Comparison of ENCODE assay signal across 3 cellular contexts in the genomic region with DNA sequence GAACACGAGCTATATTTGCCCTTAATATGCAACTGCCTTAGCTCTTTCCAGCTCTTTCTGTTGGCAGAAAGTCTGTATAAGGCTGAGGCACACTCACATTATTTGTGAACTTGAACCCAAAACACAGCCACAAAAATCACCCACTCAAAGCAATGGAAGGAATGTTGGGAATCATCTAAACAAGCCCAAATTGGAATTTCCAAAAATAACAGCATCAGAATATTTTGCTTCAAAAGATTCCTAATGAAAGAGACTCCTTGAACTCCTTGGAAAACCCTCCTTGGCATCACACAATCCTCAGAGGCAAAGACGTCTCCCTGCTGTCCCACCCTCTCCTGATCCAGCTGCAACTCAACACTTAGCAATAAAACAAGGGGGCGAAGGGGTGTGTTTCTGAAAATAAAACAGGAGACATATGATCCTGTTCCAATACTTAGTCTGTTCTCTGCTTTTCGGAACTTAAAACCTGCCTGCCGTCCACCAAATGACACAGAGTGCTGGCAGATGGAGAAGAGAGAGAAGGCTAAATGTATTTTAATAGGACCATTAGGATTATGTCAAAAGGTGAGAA.
A peak's percentile ranks its signal among the peaks of the same experiment; 100 is the strongest.
TF ChIP-seq lines count a peak whose summit lies in the region.

No MANE protein-coding gene starts in this region.

TF ChIP-seq in GM23338, 12 proteins besides CTCF, POLR2A, EP300 and RAD21 (continues in another document):
- TF ChIP-seq JUNB (IDR thresholded peaks at IDR 0.05; ENCODE audit: unreplicated experiment), result no peak
- no peak for TF ChIP-seq POLR2AphosphoS5 (IDR thresholded peaks at IDR 0.05; ENCODE audit: low read depth)
- TF ChIP-seq, protein P1, sequence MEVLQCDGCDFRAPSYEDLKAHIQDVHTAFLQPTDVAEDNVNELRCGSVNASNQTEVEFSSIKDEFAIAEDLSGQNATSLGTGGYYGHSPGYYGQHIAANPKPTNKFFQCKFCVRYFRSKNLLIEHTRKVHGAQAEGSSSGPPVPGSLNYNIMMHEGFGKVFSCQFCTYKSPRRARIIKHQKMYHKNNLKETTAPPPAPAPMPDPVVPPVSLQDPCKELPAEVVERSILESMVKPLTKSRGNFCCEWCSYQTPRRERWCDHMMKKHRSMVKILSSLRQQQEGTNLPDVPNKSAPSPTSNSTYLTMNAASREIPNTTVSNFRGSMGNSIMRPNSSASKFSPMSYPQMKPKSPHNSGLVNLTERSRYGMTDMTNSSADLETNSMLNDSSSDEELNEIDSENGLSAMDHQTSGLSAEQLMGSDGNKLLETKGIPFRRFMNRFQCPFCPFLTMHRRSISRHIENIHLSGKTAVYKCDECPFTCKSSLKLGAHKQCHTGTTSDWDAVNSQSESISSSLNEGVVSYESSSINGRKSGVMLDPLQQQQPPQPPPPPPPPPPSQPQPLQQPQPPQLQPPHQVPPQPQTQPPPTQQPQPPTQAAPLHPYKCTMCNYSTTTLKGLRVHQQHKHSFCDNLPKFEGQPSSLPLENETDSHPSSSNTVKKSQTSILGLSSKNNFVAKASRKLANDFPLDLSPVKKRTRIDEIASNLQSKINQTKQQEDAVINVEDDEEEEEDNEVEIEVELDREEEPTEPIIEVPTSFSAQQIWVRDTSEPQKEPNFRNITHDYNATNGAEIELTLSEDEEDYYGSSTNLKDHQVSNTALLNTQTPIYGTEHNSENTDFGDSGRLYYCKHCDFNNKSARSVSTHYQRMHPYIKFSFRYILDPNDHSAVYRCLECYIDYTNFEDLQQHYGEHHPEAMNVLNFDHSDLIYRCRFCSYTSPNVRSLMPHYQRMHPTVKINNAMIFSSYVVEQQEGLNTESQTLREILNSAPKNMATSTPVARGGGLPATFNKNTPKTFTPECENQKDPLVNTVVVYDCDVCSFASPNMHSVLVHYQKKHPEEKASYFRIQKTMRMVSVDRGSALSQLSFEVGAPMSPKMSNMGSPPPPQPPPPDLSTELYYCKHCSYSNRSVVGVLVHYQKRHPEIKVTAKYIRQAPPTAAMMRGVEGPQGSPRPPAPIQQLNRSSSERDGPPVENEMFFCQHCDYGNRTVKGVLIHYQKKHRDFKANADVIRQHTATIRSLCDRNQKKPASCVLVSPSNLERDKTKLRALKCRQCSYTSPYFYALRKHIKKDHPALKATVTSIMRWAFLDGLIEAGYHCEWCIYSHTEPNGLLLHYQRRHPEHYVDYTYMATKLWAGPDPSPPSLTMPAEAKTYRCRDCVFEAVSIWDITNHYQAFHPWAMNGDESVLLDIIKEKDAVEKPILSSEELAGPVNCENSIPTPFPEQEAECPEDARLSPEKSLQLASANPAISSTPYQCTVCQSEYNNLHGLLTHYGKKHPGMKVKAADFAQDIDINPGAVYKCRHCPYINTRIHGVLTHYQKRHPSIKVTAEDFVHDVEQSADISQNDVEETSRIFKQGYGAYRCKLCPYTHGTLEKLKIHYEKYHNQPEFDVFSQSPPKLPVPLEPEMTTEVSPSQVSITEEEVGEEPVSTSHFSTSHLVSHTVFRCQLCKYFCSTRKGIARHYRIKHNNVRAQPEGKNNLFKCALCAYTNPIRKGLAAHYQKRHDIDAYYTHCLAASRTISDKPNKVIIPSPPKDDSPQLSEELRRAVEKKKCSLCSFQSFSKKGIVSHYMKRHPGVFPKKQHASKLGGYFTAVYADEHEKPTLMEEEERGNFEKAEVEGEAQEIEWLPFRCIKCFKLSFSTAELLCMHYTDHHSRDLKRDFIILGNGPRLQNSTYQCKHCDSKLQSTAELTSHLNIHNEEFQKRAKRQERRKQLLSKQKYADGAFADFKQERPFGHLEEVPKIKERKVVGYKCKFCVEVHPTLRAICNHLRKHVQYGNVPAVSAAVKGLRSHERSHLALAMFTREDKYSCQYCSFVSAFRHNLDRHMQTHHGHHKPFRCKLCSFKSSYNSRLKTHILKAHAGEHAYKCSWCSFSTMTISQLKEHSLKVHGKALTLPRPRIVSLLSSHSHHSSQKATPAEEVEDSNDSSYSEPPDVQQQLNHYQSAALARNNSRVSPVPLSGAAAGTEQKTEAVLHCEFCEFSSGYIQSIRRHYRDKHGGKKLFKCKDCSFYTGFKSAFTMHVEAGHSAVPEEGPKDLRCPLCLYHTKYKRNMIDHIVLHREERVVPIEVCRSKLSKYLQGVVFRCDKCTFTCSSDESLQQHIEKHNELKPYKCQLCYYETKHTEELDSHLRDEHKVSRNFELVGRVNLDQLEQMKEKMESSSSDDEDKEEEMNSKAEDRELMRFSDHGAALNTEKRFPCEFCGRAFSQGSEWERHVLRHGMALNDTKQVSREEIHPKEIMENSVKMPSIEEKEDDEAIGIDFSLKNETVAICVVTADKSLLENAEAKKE (CRISPR knock-in tag; IDR thresholded peaks at IDR 0.05), result no peak
- no peak for TF ChIP-seq ZNF331 (CRISPR knock-in tag; IDR thresholded peaks at IDR 0.05; ENCODE audit: low read depth)
- no peak for TF ChIP-seq EZH2 (IDR thresholded peaks at IDR 0.05; ENCODE audit: low read depth, unreplicated experiment)

TF ChIP-seq in H1, 55 proteins besides CTCF, POLR2A, EP300 and RAD21:
- TF ChIP-seq EZH2 (IDR thresholded peaks at IDR 0.05; ENCODE audit: low read depth, low read length, severe bottlenecking) (no peak), TBP (IDR thresholded peaks at IDR 0.05; ENCODE audit: low read depth, low read length) (0 out of 2 replicates have a peak, but pooled peaks have one; percentile 1), POU5F1 (IDR thresholded peaks at IDR 0.05; ENCODE audit: low read depth, low read length) (no peak)

TF ChIP-seq in SK-N-SH treated with all-trans-retinoic acid at 6 μM for 48 hours, 23 proteins besides CTCF, POLR2A, EP300 and RAD21:
- TF ChIP-seq TCF4 (CRISPR knock-in tag; IDR thresholded peaks at IDR 0.05; ENCODE audit: borderline replicate concordance), result no peak
- TF ChIP-seq ZC3H10 (CRISPR knock-in tag; IDR thresholded peaks at IDR 0.05), result no peak
- TF ChIP-seq, protein P2, sequence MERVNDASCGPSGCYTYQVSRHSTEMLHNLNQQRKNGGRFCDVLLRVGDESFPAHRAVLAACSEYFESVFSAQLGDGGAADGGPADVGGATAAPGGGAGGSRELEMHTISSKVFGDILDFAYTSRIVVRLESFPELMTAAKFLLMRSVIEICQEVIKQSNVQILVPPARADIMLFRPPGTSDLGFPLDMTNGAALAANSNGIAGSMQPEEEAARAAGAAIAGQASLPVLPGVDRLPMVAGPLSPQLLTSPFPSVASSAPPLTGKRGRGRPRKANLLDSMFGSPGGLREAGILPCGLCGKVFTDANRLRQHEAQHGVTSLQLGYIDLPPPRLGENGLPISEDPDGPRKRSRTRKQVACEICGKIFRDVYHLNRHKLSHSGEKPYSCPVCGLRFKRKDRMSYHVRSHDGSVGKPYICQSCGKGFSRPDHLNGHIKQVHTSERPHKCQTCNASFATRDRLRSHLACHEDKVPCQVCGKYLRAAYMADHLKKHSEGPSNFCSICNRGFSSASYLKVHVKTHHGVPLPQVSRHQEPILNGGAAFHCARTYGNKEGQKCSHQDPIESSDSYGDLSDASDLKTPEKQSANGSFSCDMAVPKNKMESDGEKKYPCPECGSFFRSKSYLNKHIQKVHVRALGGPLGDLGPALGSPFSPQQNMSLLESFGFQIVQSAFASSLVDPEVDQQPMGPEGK (CRISPR knock-in tag; IDR thresholded peaks at IDR 0.05; ENCODE audit: borderline replicate concordance), result no peak
- no peak for TF ChIP-seq TOX (CRISPR knock-in tag; IDR thresholded peaks at IDR 0.05; ENCODE audit: borderline replicate concordance)
- no peak for TF ChIP-seq SNAI2 (CRISPR knock-in tag; IDR thresholded peaks at IDR 0.05)
- no peak for TF ChIP-seq ZNF565 (CRISPR knock-in tag; conservative IDR thresholded peaks at IDR 0.05; ENCODE audit: low read depth)
- no peak for TF ChIP-seq ZFP3 (CRISPR knock-in tag; IDR thresholded peaks at IDR 0.05)
- TF ChIP-seq GLIS3 (CRISPR knock-in tag; IDR thresholded peaks at IDR 0.05), result no peak
- no peak for TF ChIP-seq ESRRG (CRISPR knock-in tag; IDR thresholded peaks at IDR 0.05)
- TF ChIP-seq RARB (CRISPR knock-in tag; IDR thresholded peaks at IDR 0.05), result no peak
- TF ChIP-seq ZFP30 (CRISPR knock-in tag; IDR thresholded peaks at IDR 0.05), result no peak
